Comparison of ENCODE assay signal across 19 cellular contexts in the genomic region with DNA sequence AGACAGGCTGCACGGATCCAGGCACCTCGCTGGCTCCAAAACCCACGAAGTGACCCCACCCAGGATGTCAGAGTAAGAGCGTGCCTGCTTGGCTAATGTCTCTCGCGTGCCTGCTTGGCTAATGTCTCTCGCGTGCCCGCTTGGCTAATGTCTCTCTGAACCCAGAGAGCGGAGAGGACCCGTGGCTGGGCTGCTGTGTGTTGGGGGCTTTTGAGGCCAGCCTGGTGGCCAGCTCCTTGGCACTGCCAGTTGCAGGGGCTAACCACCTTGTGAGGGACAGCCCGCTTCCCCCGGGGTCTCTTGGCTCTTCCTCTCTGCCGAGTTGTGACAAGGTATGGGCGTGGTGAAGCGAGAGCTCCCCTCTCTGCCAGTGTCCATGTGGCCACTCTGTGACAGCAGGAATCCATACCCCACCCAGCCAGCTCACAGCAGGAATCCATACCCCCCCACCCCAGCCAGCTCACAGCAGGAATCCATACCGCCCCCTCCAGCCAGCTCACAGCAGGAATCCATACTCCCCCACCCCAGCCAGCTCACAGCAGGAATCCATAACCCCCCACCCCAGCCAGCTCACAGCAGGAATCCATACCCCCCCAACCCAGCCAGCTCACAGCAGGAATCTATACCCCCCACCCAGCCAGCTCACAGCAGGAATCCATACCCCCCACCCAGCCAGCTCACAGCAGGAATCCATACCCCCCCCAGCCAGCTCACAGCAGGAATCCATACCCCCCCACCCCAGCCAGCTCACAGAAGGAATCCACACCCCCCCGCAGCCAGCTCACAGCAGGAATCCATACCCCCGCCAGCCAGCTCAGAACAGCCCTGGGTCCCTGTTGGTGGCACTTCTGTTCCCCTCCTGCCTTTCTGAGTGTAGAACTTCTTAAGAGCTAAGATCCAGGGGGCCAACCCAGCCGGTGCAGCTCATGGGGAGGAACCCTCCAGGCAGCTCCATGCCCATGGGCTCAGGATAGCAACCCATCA. TPM values are rescaled to one million over a fixed set of nuclear protein-coding genes. Genes with fewer than 3 reads are reported as not detected.
A peak's percentile ranks its signal among the peaks of the same experiment; 100 is the strongest.
DNase-seq lines count a peak whose midpoint lies in the region; ATAC-seq and TF ChIP-seq lines count a peak whose summit lies in the region.
"Had no signal": no experiment of that assay in that cellular context is flagged by ENCODE, and none has a peak within 500 bp of the region (broad histone marks: within the 10 kb centered on the region; RNA-seq: fewer than 3 reads in every experiment).

No MANE protein-coding gene starts in this region.

- H3K36me3 Mint-ChIP-seq in activated CD4-positive, alpha-beta T cell treated with anti-CD3 and anti-CD28 coated beads for 36 hours (ENCODE audit: low read depth), result no peaks in the 10 kb centered on the region

- intact Hi-C loops in cardiac septum (cut with DNase I), result no loop called here
- intact Hi-C loops in activated CD4-positive, alpha-beta T cell treated with anti-CD3 and anti-CD28 coated beads for 36 hours (cut with DNase I, micrococcal nuclease), result no loop called here

- POLR2A ChIA-PET in SK-N-SH (lab: Yijun Ruan, JAX), result interaction anchor here (0.6 to 1.0 kb wide), 2 partner anchors 24 to 437 kb away, joined by 3 read pairs; no protein-coding TSS in a partner anchor
- POLR2A ChIA-PET in activated CD4-positive, alpha-beta T cell treated with anti-CD3 and anti-CD28 coated beads for 36 hours (lab: Charles Lee), result no interaction called here

- no peaks in the 10 kb centered on the region for H3K9me2 ChIP-seq in SK-N-SH

- H3K27me3 ChIP-seq in SK-N-SH (ENCODE audit: insufficient read depth), result no peaks in the 10 kb centered on the region
- no peaks in the 10 kb centered on the region for H3K27me3 ChIP-seq in osteoblast (ENCODE audit: insufficient read depth, low read length)
- peaks cover 13% of the 10 kb centered on the region for H3K27me3 ChIP-seq in SJCRH30
- H3K27me3 ChIP-seq: heart right ventricle had no signal

- H3K9me3 ChIP-seq in SK-N-SH (no peaks in the 10 kb centered on the region), osteoblast (ENCODE audit: low read depth, low read length) (no peaks in the 10 kb centered on the region), SJCRH30 (replicated peaks) (no peaks in the 10 kb centered on the region)

- H2AFZ ChIP-seq in SK-N-SH (ENCODE audit: low read depth) (no peak overlapping the region), osteoblast (ENCODE audit: low read length) (peak overlapping the region; percentile 56)

- H3K27me3 Mint-ChIP-seq in activated CD4-positive, alpha-beta T cell treated with anti-CD3 and anti-CD28 coated beads for 36 hours, result no peaks in the 10 kb centered on the region

- H4K20me1 ChIP-seq in SK-N-SH (ENCODE audit: insufficient read depth) (no peaks in the 10 kb centered on the region), osteoblast (ENCODE audit: insufficient read depth, low read length) (no peaks in the 10 kb centered on the region)

- no peak overlapping the region; the same call in 1 of the 2 replicates for H3K9ac ChIP-seq in SK-N-SH

- no peak for ATAC-seq in GM21447 (IDR thresholded peaks at IDR 0.05; ENCODE audit: unreplicated experiment)
- no peak for ATAC-seq in activated CD4-positive, alpha-beta T cell treated with anti-CD3 and anti-CD28 coated beads for 36 hours
- ATAC-seq in GM18867 (IDR thresholded peaks at IDR 0.05; ENCODE audit: unreplicated experiment), result no peak

- no peak for TF ChIP-seq RAD21 in SK-N-SH (IDR thresholded peaks at IDR 0.05; ENCODE audit: low read length)

- no peak overlapping the region for H3K4me3 Mint-ChIP-seq in activated CD4-positive, alpha-beta T cell treated with anti-CD3 and anti-CD28 coated beads for 36 hours
- H3K4me3 Mint-ChIP-seq: activated T-helper 1 cell treated with anti-CD3 and anti-CD28 coated beads, Interleukin-12 subunit alpha, Interleukin-12 subunit beta, Interleukin-2, Interleukin-4 antibody, amounts not matched to agents 30 ng/mL and 10 ng/mL and 1 ng/mL, durations not matched to agents 14 hours and 24 hours and 36 hours had no signal

- peak overlapping the region in 1 of 2 experiments; percentile 36; a peak in 1 of 4 replicates for H3K27ac ChIP-seq in SK-N-SH (ENCODE audit: low read depth in 2 of 2, low read length in 1 of 2)
- peak overlapping the region; percentile 61 for H3K27ac ChIP-seq in osteoblast (ENCODE audit: low read depth, low read length)
- H3K27ac ChIP-seq in SJCRH30, result no peak overlapping the region
- H3K27ac ChIP-seq: epithelial cell of prostate, thoracic aorta had no signal

- H3K4me1 Mint-ChIP-seq in activated CD4-positive, alpha-beta T cell treated with anti-CD3 and anti-CD28 coated beads for 36 hours, result no peaks in the 10 kb centered on the region

- no peaks in the 10 kb centered on the region for H3K36me3 ChIP-seq in SK-N-SH (replicated peaks in 1 of 2; ENCODE audit: control insufficient read depth in 1 of 2, insufficient read depth in 2 of 2, low read length in 1 of 2)
- H3K36me3 ChIP-seq in osteoblast (ENCODE audit: insufficient read depth, low read length), result no peaks in the 10 kb centered on the region
- no peaks in the 10 kb centered on the region for H3K36me3 ChIP-seq in SJCRH30
- H3K36me3 ChIP-seq: heart right ventricle, thoracic aorta had no signal

- H3K9me3 Mint-ChIP-seq in activated CD4-positive, alpha-beta T cell treated with anti-CD3 and anti-CD28 coated beads for 36 hours (ENCODE audit: low read depth), result no peaks in the 10 kb centered on the region
- H3K9me3 Mint-ChIP-seq: activated T-helper 1 cell treated with anti-CD3 and anti-CD28 coated beads, Interleukin-12 subunit alpha, Interleukin-12 subunit beta, Interleukin-2, Interleukin-4 antibody, amounts not matched to agents 30 ng/mL and 10 ng/mL and 1 ng/mL, durations not matched to agents 14 hours and 24 hours and 36 hours had no signal

- CTCF ChIA-PET in SK-N-SH (lab: Yijun Ruan, JAX), result interaction anchor here (0.7 to 1.8 kb wide), 5 partner anchors 9 to 126 kb away, joined by 3 to 6 read pairs (median 3); no protein-coding TSS in a partner anchor
- CTCF ChIA-PET in activated CD4-positive, alpha-beta T cell treated with anti-CD3 and anti-CD28 coated beads for 36 hours (lab: Charles Lee), result interaction anchor here (1.0 kb wide), 1 partner anchor 10 kb away, joined by 3 read pairs; no protein-coding TSS in a partner anchor

- DNase-seq in AG08396 (ENCODE audit: low spot score) (peak; percentile 60), SK-N-SH (no peak), cardiac septum (ENCODE audit: low spot score) (peak; percentile 67), osteoblast (ENCODE audit: insufficient read length, low spot score, missing footprints) (peak; percentile 94), SJCRH30 (no peak)
- no peak for DNase-seq in activated CD4-positive, alpha-beta T cell treated with anti-CD3 and anti-CD28 coated beads for 36 hours
- DNase-seq: activated CD4-positive, alpha-beta T cell treated with anti-CD3 and anti-CD28 coated beads, Interleukin-2, amount 50 U/mL, for 4 hours; anterior cingulate cortex; cortex of kidney; DMS79; NCI-H1092; NCI-H2227 treated with DMSO at 0.1 percent for 48 hours; stimulated activated CD4-positive, alpha-beta T cell treated with anti-CD3 and anti-CD28 coated beads, Interleukin-2, amount 100 ng/mL, for 24 hours had no signal

- peak overlapping the region; percentile 70 for H3K4me2 ChIP-seq in SK-N-SH
- H3K4me2 ChIP-seq in osteoblast (ENCODE audit: insufficient read depth, low read length), result peak overlapping the region; percentile 51

- 55% methylated on average over 13 of the region's 20 CpGs for WGBS in SK-N-SH (ENCODE audit: low lambda C conversion rate)

- H3F3A ChIP-seq in SK-N-SH (replicated peaks; ENCODE audit: insufficient read depth), result peaks cover 7% of the 10 kb centered on the region

- no peak overlapping the region for H3K27ac Mint-ChIP-seq in activated CD4-positive, alpha-beta T cell treated with anti-CD3 and anti-CD28 coated beads for 36 hours
- H3K27ac Mint-ChIP-seq: activated T-helper 1 cell treated with anti-CD3 and anti-CD28 coated beads, Interleukin-12 subunit alpha, Interleukin-12 subunit beta, Interleukin-2, Interleukin-4 antibody, amounts not matched to agents 30 ng/mL and 10 ng/mL and 1 ng/mL, durations not matched to agents 14 hours and 24 hours and 36 hours had no signal

- H3K79me2 ChIP-seq in SK-N-SH (ENCODE audit: insufficient read depth) (no peaks in the 10 kb centered on the region), osteoblast (ENCODE audit: insufficient read depth, low read length) (no peaks in the 10 kb centered on the region)

- TF ChIP-seq CTCF in SK-N-SH (IDR thresholded peaks at IDR 0.05) (no peak), osteoblast (IDR thresholded peaks at IDR 0.05; ENCODE audit: extremely low read depth, low read depth, low read length) (no peak)

- H3K4me1 ChIP-seq in SK-N-SH (ENCODE audit: control insufficient read depth in 1 of 2, insufficient read depth in 2 of 2, low read depth in 1 of 2, low read length in 1 of 2) (peaks cover 30% of the 10 kb centered on the region in 2 experiments), osteoblast (ENCODE audit: insufficient read depth, low read length) (peaks cover 34% of the 10 kb centered on the region), SJCRH30 (peaks cover 36% of the 10 kb centered on the region)

- H3K4me3 ChIP-seq in SK-N-SH (ENCODE audit: low read depth in 2 of 2, low read length in 1 of 2) (no peak overlapping the region), osteoblast (ENCODE audit: insufficient read depth, low read length) (no peak overlapping the region), SJCRH30 (no peak overlapping the region)
- H3K4me3 ChIP-seq: heart right ventricle, thoracic aorta had no signal

- no peak for TF ChIP-seq EP300 in SK-N-SH (IDR thresholded peaks at IDR 0.05; ENCODE audit: borderline replicate concordance in 1 of 2, low read depth in 1 of 2, low read length in 1 of 2)

TF ChIP-seq in SK-N-SH, 30 proteins besides CTCF, POLR2A, EP300 and RAD21 (continues in another document):
- no peak for TF ChIP-seq NRF1 (IDR thresholded peaks at IDR 0.05; ENCODE audit: low read depth, low read length)
- TF ChIP-seq TCF12 (IDR thresholded peaks at IDR 0.05), result no peak

RNA-seq across cellular contexts. Expression of a gene that starts 8.5 kb away (rescaled TPM):
- 5.2 and 7.6 TPM in 2 replicates for polyA plus RNA-seq in SK-N-SH (2012; rRNA removed)
- 3.4 and 5.5 TPM in 2 replicates for polyA plus RNA-seq in SK-N-SH (2012; cell fraction: cytosol; rRNA removed)
- 8.0 and 8.8 TPM in 2 replicates for polyA plus RNA-seq in SK-N-SH (2012; cell fraction: nucleus; rRNA removed)
- total RNA-seq in cardiac septum, result 42.6 TPM
- total RNA-seq in osteoblast, result 25.3 and 26.4 TPM in 2 replicates
- 37.0 and 39.1 TPM in 2 replicates for total RNA-seq in SJCRH30 (2014; rRNA removed; shearing (Covaris generic))
- 10 to 100 TPM; 17.6 to 20.9 TPM for total RNA-seq in activated CD4-positive, alpha-beta T cell treated with anti-CD3 and anti-CD28 coated beads for 36 hours

Comparison
In these comparisons a context has a peak if more than half of its experiments do, and no peak if none do; other contexts are left out.
1. DNase-seq: peak in AG08396 (single experiment), cardiac septum (single experiment) and osteoblast (single experiment); none in SK-N-SH (single experiment), SJCRH30 (0 of 2) and activated CD4-positive, alpha-beta T cell treated with anti-CD3 and anti-CD28 coated beads for 36 hours (single experiment).